8 cellular contexts compared by ENCODE assay signal in genomic region chr11:19742595-19743292, GRCh38. TPM values are rescaled to one million over a fixed set of nuclear protein-coding genes. Genes with fewer than 3 reads are reported as not detected.
DNase-seq lines count a peak whose midpoint lies in the region; ATAC-seq and TF ChIP-seq lines count a peak whose summit lies in the region.

No MANE protein-coding gene starts in this region.

- ATAC-seq in HG02870 (IDR thresholded peaks at IDR 0.05; ENCODE audit: unreplicated experiment) (peak; percentile 90), WTC11 (peak; percentile 90)

- DNase-seq in GM12864 (ENCODE audit: low read depth) (peak; percentile 30), NCI-H2081 (lab: John Stamatoyannopoulos, UW) (peak; percentile 68 to 70), WTC11 (ENCODE audit: low spot score) (peak; percentile 88), caudate nucleus (lab: John Stamatoyannopoulos, UW) (peak in 55 of 61 donors; percentile 23 to 87 (median 63)), kidney glomerular epithelial cell (lab: John Stamatoyannopoulos, UW) (peak; percentile 63), GF-D8 (lab: John Stamatoyannopoulos, UW) (no peak)
- peak; percentile 64 for DNase-seq in stimulated activated CD4-positive, alpha-beta T cell treated with anti-CD3 and anti-CD28 coated beads, Interleukin-4, amount 100 ng/mL, for 1 hour

- H3K27ac ChIP-seq in caudate nucleus (ENCODE audit: low read depth, low read length) = no peak overlapping the region

- H3K27ac Mint-ChIP-seq in WTC11 = no peak overlapping the region

- CTCF ChIA-PET in WTC11 (lab: Charles Lee) = interaction anchor here (0.7 to 2.7 kb wide), 35 partner anchors 8 to 390 kb away, joined by 3 to 56 read pairs (median 5); partner anchors contain the start of gene NAV2

- peaks cover 23% of the 10 kb centered on the region for H3K4me1 Mint-ChIP-seq in WTC11

- no peaks in the 10 kb centered on the region for H3K27me3 Mint-ChIP-seq in WTC11 (ENCODE audit: low read depth)

- H3K9me3 Mint-ChIP-seq in WTC11 = peaks cover 17% of the 10 kb centered on the region

- no peak overlapping the region for H3K4me3 ChIP-seq in GM12864 (ENCODE audit: low read depth, low read length)

- 0 out of 2 replicates have a peak, but pooled peaks cover 6% of the 10 kb centered on the region for H3K36me3 Mint-ChIP-seq in WTC11

- POLR2A ChIA-PET in WTC11 (lab: Charles Lee) = interaction anchor here (0.7 kb wide), 2 partner anchors 185 to 308 kb away, joined by 3 to 4 read pairs; no protein-coding TSS in a partner anchor

- TF ChIP-seq CTCF in GM12864 (IDR thresholded peaks at IDR 0.05; ENCODE audit: low read depth, low read length, missing control alignments) (peak; percentile 88), WTC11 (IDR thresholded peaks at IDR 0.05) (peak; percentile 74; the same call in 1 of the 2 replicates)

- no peak overlapping the region for H3K4me3 Mint-ChIP-seq in WTC11

TF ChIP-seq in WTC11, 78 proteins besides CTCF, POLR2A, EP300 and RAD21:
- no peak for TF ChIP-seq TEAD1 (CRISPR knock-in tag; IDR thresholded peaks at IDR 0.05)
- 0 out of 2 replicates have a peak, but pooled peaks have one; percentile 24 for TF ChIP-seq MAX (CRISPR knock-in tag; IDR thresholded peaks at IDR 0.05)
- TF ChIP-seq HMGXB4 (CRISPR knock-in tag; IDR thresholded peaks at IDR 0.05) = 0 out of 2 replicates have a peak, but pooled peaks have one; percentile 19
- TF ChIP-seq ZNF121 (CRISPR knock-in tag; IDR thresholded peaks at IDR 0.05) = peak; percentile 96

RNA-seq across cellular contexts. Expression of gene NAV2, which starts 30.1 kb away (rescaled TPM):
- total RNA-seq in WTC11 (2021) = 41.8 to 44.5 TPM (median 42.8 TPM) in 3 replicates
